ENCODE assay signal across 11 cellular contexts in genomic region chr7:78151229-78151628, GRCh38.
DNase-seq lines count a peak whose midpoint lies in the region; ATAC-seq, FAIRE-seq and TF ChIP-seq lines count a peak whose summit lies in the region.
"Had no signal": no experiment of that assay in that cellular context is flagged by ENCODE, and none has a peak within 500 bp of the region (broad histone marks: within the 10 kb centered on the region; RNA-seq: fewer than 3 reads in every experiment).

No MANE protein-coding gene starts in this region.

- ATAC-seq in omental fat pad (ENCODE audit: low FRiP score), result peak; percentile 93
- no peak for ATAC-seq in GM19463 (IDR thresholded peaks at IDR 0.05; ENCODE audit: unreplicated experiment)
- ATAC-seq: mucosa of descending colon had no signal

- TF ChIP-seq POLR2A in GM12892 (IDR thresholded peaks at IDR 0.05; ENCODE audit: low read depth, low read length), result no peak

- TF ChIP-seq CTCF in brain (conservative IDR thresholded peaks at IDR 0.05) (no peak), omental fat pad (IDR thresholded peaks at IDR 0.05) (no peak), type B pancreatic cell (conservative IDR thresholded peaks at IDR 0.05) (no peak)

- H3K4me3 Mint-ChIP-seq in brain (peak overlapping the region in 1 of 5 experiments; percentile 19), type B pancreatic cell (no peak overlapping the region)

- H3K9me3 Mint-ChIP-seq in brain (peaks cover 0 to 6% (median 1%) of the 10 kb centered on the region in 5 experiments), type B pancreatic cell (peaks cover 3% of the 10 kb centered on the region)

- H3K27me3 Mint-ChIP-seq in brain, result no peaks in the 10 kb centered on the region
- H3K27me3 Mint-ChIP-seq in type B pancreatic cell, result peaks cover 6% of the 10 kb centered on the region

- H3K36me3 Mint-ChIP-seq in brain (peaks cover 24% of the 10 kb centered on the region), type B pancreatic cell (no peaks in the 10 kb centered on the region)

- DNase-seq in DMS 273 (lab: John Stamatoyannopoulos, UW; ENCODE audit: unreplicated experiment) (peak; percentile 92), NCI-H2029 (lab: John Stamatoyannopoulos, UW) (peak; percentile 7), omental fat pad (ENCODE audit: low spot score) (no peak), type B pancreatic cell (ENCODE audit: extremely low spot score, unreplicated experiment) (no peak), amniotic stem cell (lab: John Stamatoyannopoulos, UW) (no peak), GM12892 (ENCODE audit: insufficient read length) (no peak)
- DNase-seq: effector CD8-positive, alpha-beta T cell; mucosa of descending colon; OCI-M1 had no signal

- H3K27ac Mint-ChIP-seq in brain, result peak overlapping the region in 4 of 5 experiments; percentile 47 to 88 (median 78)
- H3K27ac Mint-ChIP-seq in type B pancreatic cell, result no peak overlapping the region

- FAIRE-seq in GM12892 (lab: Jason Lieb, UNC), result no peak

- peaks cover 29% of the 10 kb centered on the region for H3K4me1 Mint-ChIP-seq in brain
- H3K4me1 Mint-ChIP-seq in type B pancreatic cell (ENCODE audit: unreplicated experiment), result peaks cover 28% of the 10 kb centered on the region

Comparison
In these comparisons a context has a peak if more than half of its experiments do, and no peak if none do; other contexts are left out.
1. DNase-seq: peak in DMS 273 (single experiment) and NCI-H2029 (single experiment); none in omental fat pad (single experiment), type B pancreatic cell (single experiment), amniotic stem cell (single experiment) and GM12892 (single experiment).